Comparison of ENCODE assay signal across 17 cellular contexts in the genomic region with DNA sequence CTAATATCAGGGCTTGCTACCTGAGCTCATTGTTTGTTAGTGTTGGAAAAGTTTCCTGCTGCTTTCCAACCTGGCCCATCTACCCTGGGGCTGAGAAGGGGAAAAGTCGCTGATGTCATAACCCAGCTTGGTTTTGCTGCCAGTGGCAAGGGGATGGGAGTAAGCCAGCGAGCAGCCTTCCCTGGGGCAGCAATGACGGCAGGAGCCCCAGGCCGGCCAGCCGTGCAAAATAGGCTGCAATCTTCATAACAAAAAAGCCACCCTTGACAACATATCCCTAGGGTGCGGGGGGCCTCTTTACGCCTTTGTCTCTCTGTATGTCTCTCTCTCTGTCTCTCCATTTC. TPM values are rescaled to one million over a fixed set of nuclear protein-coding genes. Genes with fewer than 3 reads are reported as not detected.
DNase-seq lines count a peak whose midpoint lies in the region; ATAC-seq and TF ChIP-seq lines count a peak whose summit lies in the region.
"Had no signal": no experiment of that assay in that cellular context is flagged by ENCODE, and none has a peak within 500 bp of the region (broad histone marks: within the 10 kb centered on the region; RNA-seq: fewer than 3 reads in every experiment).

No MANE protein-coding gene starts in this region.

- H3K36me3 Mint-ChIP-seq in nephron (ENCODE audit: low read depth), result no peaks in the 10 kb centered on the region

- peak overlapping the region; percentile 33 for H3K4me3 ChIP-seq in HUES64 (ENCODE audit: low read length)
- H3K4me3 ChIP-seq in ectodermal cell (ENCODE audit: insufficient read depth, low read depth, low read length), result no peak overlapping the region
- H3K4me3 ChIP-seq: GM23248 had no signal

- H3K27me3 Mint-ChIP-seq in nephron (ENCODE audit: low read depth), result peaks cover 21% of the 10 kb centered on the region

- WGBS in HUES64, result 8% methylated on average over 7 of the region's 7 CpGs
- 11 to 14% methylated on average over 7 of the region's 7 CpGs for WGBS in ectodermal cell, 2 experiments

- DNase-seq in COLO668 (lab: John Stamatoyannopoulos, UW; ENCODE audit: unreplicated experiment) (peak; percentile 80), AG08396 (ENCODE audit: low spot score) (no peak), dedifferentiated amniotic fluid mesenchymal stem cell (ENCODE audit: extremely low spot score) (no peak), SW 1271 (lab: John Stamatoyannopoulos, UW) (no peak)
- DNase-seq: activated CD4-positive, alpha-beta T cell treated with anti-CD3 and anti-CD28 coated beads, Interleukin-2, amount 10 ng/mL, durations not matched to agents 24 days and 14 days; activated T-cell treated with anti-CD3 and anti-CD28 coated beads, Interleukin-2, amount 50 U/mL, for 48 hours; BE2C; GDM1; GM23248; MV-4-11; stimulated activated naive CD4-positive, alpha-beta T cell treated with Interleukin-2 at 50 U/mL for 16 hours had no signal

- peaks cover 47% of the 10 kb centered on the region for H3K4me1 Mint-ChIP-seq in nephron
- H3K4me1 Mint-ChIP-seq: activated CD4-positive, alpha-beta T cell treated with anti-CD3 and anti-CD28 coated beads, Interleukin-2, amount 10 ng/mL, durations not matched to agents 24 days and 14 days had no signal

- H3K9me3 ChIP-seq in HUES64 (ENCODE audit: insufficient read depth, low read depth, low read length) (no peaks in the 10 kb centered on the region), ectodermal cell (ENCODE audit: control insufficient read depth, low read length) (no peaks in the 10 kb centered on the region)
- H3K9me3 ChIP-seq: BE2C had no signal

- H3K4me1 ChIP-seq in HUES64 (ENCODE audit: insufficient read depth, low read length), result peaks cover 53% of the 10 kb centered on the region
- H3K4me1 ChIP-seq in ectodermal cell (ENCODE audit: control insufficient read depth, insufficient read depth, low read length), result peaks cover 26% of the 10 kb centered on the region

- TF ChIP-seq CTCF in nephron (IDR thresholded peaks at IDR 0.05; ENCODE audit: unreplicated experiment in 3 of 3), result no peak

- H3K9ac ChIP-seq in HUES64 (ENCODE audit: low read depth, low read length), result peak overlapping the region; percentile 50
- H3K9ac ChIP-seq: GM23248 had no signal

- no peaks in the 10 kb centered on the region for H3K36me3 ChIP-seq in HUES64 (ENCODE audit: insufficient read depth, low read length)
- no peaks in the 10 kb centered on the region for H3K36me3 ChIP-seq in ectodermal cell (ENCODE audit: control insufficient read depth, insufficient read depth, low read length)
- H3K36me3 ChIP-seq: BE2C had no signal

- peak overlapping the region; percentile 80 to 88 (median 87) for H3K27ac Mint-ChIP-seq in nephron
- H3K27ac Mint-ChIP-seq: activated CD4-positive, alpha-beta T cell treated with anti-CD3 and anti-CD28 coated beads, Interleukin-2, amount 10 ng/mL, durations not matched to agents 24 days and 14 days; dendritic cell treated with granulocyte-macrophage colony-stimulating factor and Interleukin-4, amounts not matched to agents 40 ng/mL and 50 ng/mL, for 4 days; T-helper 1 cell treated with Interleukin-12 subunit alpha and Interleukin-12 subunit beta and Interleukin-4 antibody, amounts not matched to agents 30 μg/mL and 1 μg/mL, for 36 hours had no signal

- H3K9me3 Mint-ChIP-seq in nephron, result no peaks in the 10 kb centered on the region
- H3K9me3 Mint-ChIP-seq: activated CD4-positive, alpha-beta T cell treated with anti-CD3 and anti-CD28 coated beads, Interleukin-2, amount 10 ng/mL, durations not matched to agents 24 days and 14 days; dendritic cell treated with granulocyte-macrophage colony-stimulating factor and Interleukin-4, amounts not matched to agents 40 ng/mL and 50 ng/mL, for 4 days; T-helper 1 cell treated with Interleukin-12 subunit alpha and Interleukin-12 subunit beta and Interleukin-4 antibody, amounts not matched to agents 30 μg/mL and 1 μg/mL, for 36 hours had no signal

- no peaks in the 10 kb centered on the region for H3K27me3 ChIP-seq in HUES64 (ENCODE audit: insufficient read depth, low read length)
- no peaks in the 10 kb centered on the region for H3K27me3 ChIP-seq in ectodermal cell (ENCODE audit: control insufficient read depth, insufficient read depth, low read length, poor library complexity, severe bottlenecking)
- H3K27me3 ChIP-seq: BE2C had no signal

- no peak for ATAC-seq in HG03045 (IDR thresholded peaks at IDR 0.05; ENCODE audit: unreplicated experiment)

- peak overlapping the region in 2 of 3 experiments; percentile 0 to 1 for H3K4me3 Mint-ChIP-seq in nephron
- H3K4me3 Mint-ChIP-seq: activated CD4-positive, alpha-beta T cell treated with anti-CD3 and anti-CD28 coated beads, Interleukin-2, amount 10 ng/mL, durations not matched to agents 24 days and 14 days; dendritic cell treated with granulocyte-macrophage colony-stimulating factor and Interleukin-4, amounts not matched to agents 40 ng/mL and 50 ng/mL, for 4 days; T-helper 1 cell treated with Interleukin-12 subunit alpha and Interleukin-12 subunit beta and Interleukin-4 antibody, amounts not matched to agents 30 μg/mL and 1 μg/mL, for 36 hours had no signal

- H3K27ac ChIP-seq in HUES64 (ENCODE audit: low read depth, low read length) (peak overlapping the region; percentile 64), ectodermal cell (ENCODE audit: insufficient read depth, low read depth, low read length, poor library complexity, severe bottlenecking) (peak overlapping the region; percentile 61)
- H3K27ac ChIP-seq: GM23248 had no signal

RNA-seq across cellular contexts. Expression of a gene that starts 30.1 kb away (rescaled TPM):
- 5.2 TPM for polyA plus RNA-seq in HUES64 (2013, experiment 1 of 2)
- 5.2 TPM for polyA plus RNA-seq in HUES64 (2013, experiment 2 of 2)
- polyA plus RNA-seq in ectodermal cell (2013, experiment 1 of 4), result 8.9 TPM
- polyA plus RNA-seq in ectodermal cell (2013, experiment 2 of 4), result 9.5 TPM
- polyA plus RNA-seq in ectodermal cell (2013, experiment 3 of 4), result 6.7 TPM
- 9.5 TPM for polyA plus RNA-seq in ectodermal cell (2013, experiment 4 of 4)
